9 cellular contexts compared by ENCODE assay signal in the genomic region with DNA sequence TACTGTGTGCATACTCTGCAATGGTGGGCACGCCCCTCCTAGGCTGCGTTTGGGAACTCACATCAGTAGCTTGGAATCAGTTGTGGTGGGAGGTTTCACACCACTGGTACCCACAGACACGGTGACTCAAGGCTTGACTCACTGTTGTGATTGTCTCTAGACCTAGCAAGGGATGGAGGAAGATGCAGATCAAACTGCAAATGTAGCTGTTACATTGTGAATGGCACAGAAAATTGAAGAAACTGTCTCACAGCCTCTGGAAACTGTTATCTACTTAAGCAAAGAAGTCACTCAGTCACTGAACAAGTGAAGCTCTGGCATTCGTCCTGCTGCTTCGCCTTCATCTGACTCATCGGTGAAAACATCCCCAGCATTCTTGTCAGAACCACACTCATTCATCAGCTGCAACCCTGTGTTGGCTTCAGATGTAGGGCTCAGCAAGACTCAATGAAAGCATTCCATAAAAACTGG. TPM values are rescaled to one million over a fixed set of nuclear protein-coding genes. Genes with fewer than 3 reads are reported as not detected.
DNase-seq lines count a peak whose midpoint lies in the region; ATAC-seq, FAIRE-seq and TF ChIP-seq lines count a peak whose summit lies in the region.
"Had no signal": no experiment of that assay in that cellular context is flagged by ENCODE, and none has a peak within 500 bp of the region (broad histone marks: within the 10 kb centered on the region; RNA-seq: fewer than 3 reads in every experiment).

No MANE protein-coding gene starts in this region.

- TF ChIP-seq CTCF in endothelial cell of umbilical vein (IDR thresholded peaks at IDR 0.05; ENCODE audit: extremely low read depth in 1 of 2, insufficient read depth in 1 of 2, low read depth in 1 of 2, low read length in 2 of 2): no peak
- TF ChIP-seq CTCF in suprapubic skin (IDR thresholded peaks at IDR 0.05): no peak

- peaks cover 0 to 7% of the 10 kb centered on the region in 2 experiments for H3K36me3 ChIP-seq in endothelial cell of umbilical vein (ENCODE audit: control insufficient read depth in 2 of 2, extremely low read depth in 1 of 2, insufficient read depth in 2 of 2, low read length in 2 of 2)
- peaks cover 5% of the 10 kb centered on the region for H3K36me3 ChIP-seq in suprapubic skin

- H3K79me2 ChIP-seq in endothelial cell of umbilical vein (ENCODE audit: control insufficient read depth, insufficient read depth, low read length): no peaks in the 10 kb centered on the region

- H3K9me3 Mint-ChIP-seq in activated CD4-positive, alpha-beta memory T cell treated with anti-CD3 and anti-CD28 coated beads, Interleukin-2, amount 10 ng/mL, durations not matched to agents 7 days and 5 days: no peaks in the 10 kb centered on the region
- H3K9me3 Mint-ChIP-seq: IgD-negative memory B cell had no signal

- H3K4me1 Mint-ChIP-seq in activated CD4-positive, alpha-beta memory T cell treated with anti-CD3 and anti-CD28 coated beads, Interleukin-2, amount 10 ng/mL, durations not matched to agents 7 days and 5 days: peaks cover 75% of the 10 kb centered on the region

- peak overlapping the region; percentile 50 for H3K4me3 Mint-ChIP-seq in activated CD4-positive, alpha-beta memory T cell treated with anti-CD3 and anti-CD28 coated beads, Interleukin-2, amount 10 ng/mL, durations not matched to agents 7 days and 5 days
- H3K4me3 Mint-ChIP-seq: IgD-negative memory B cell had no signal

- peaks cover 39% of the 10 kb centered on the region for H3K36me3 Mint-ChIP-seq in activated CD4-positive, alpha-beta memory T cell treated with anti-CD3 and anti-CD28 coated beads, Interleukin-2, amount 10 ng/mL, durations not matched to agents 7 days and 5 days (ENCODE audit: low read depth)
- H3K36me3 Mint-ChIP-seq: IgD-negative memory B cell had no signal

- no peak overlapping the region for H3K4me3 ChIP-seq in endothelial cell of umbilical vein (replicated peaks in 1 of 3; ENCODE audit: insufficient read depth in 1 of 3, low read depth in 1 of 3, low read length in 3 of 3)
- H3K4me3 ChIP-seq in suprapubic skin: no peak overlapping the region

- ATAC-seq in left colon: no peak

- TF ChIP-seq POLR2A in endothelial cell of umbilical vein (IDR thresholded peaks at IDR 0.05; ENCODE audit: low read depth, low read length) (no peak), suprapubic skin (IDR thresholded peaks at IDR 0.05) (no peak)

- peak; percentile 64 for FAIRE-seq in endothelial cell of umbilical vein (lab: Jason Lieb, UNC)

- POLR2A ChIA-PET in activated CD4-positive, alpha-beta memory T cell treated with anti-CD3 and anti-CD28 coated beads, Interleukin-2, amount 10 ng/mL, durations not matched to agents 7 days and 5 days (lab: Charles Lee): interaction anchor here (0.9 to 1.4 kb wide), 10 partner anchors 13 to 150 kb away, joined by 3 to 5 read pairs (median 3); partner anchors contain the start of gene POFUT2
- POLR2A ChIA-PET in endothelial cell of umbilical vein (lab: Charles Lee): no interaction called here

- no peak overlapping the region for H2AFZ ChIP-seq in endothelial cell of umbilical vein (ENCODE audit: low read depth, low read length)

- no peaks in the 10 kb centered on the region for H3K9me3 ChIP-seq in endothelial cell of umbilical vein (replicated peaks; ENCODE audit: control insufficient read depth, insufficient read depth, low read length)
- no peaks in the 10 kb centered on the region for H3K9me3 ChIP-seq in suprapubic skin

- peaks cover 10% of the 10 kb centered on the region for H3K27me3 Mint-ChIP-seq in activated CD4-positive, alpha-beta memory T cell treated with anti-CD3 and anti-CD28 coated beads, Interleukin-2, amount 10 ng/mL, durations not matched to agents 7 days and 5 days
- H3K27me3 Mint-ChIP-seq: IgD-negative memory B cell had no signal

- peaks cover 3% of the 10 kb centered on the region in 2 experiments for H3K27me3 ChIP-seq in endothelial cell of umbilical vein (ENCODE audit: control insufficient read depth in 2 of 2, insufficient read depth in 2 of 2, low read length in 2 of 2)
- H3K27me3 ChIP-seq in suprapubic skin: peaks cover 5% of the 10 kb centered on the region

- dilution Hi-C loops in endothelial cell of umbilical vein (cut with MboI; ENCODE audit: extremely low pct_ligation_motif_present, low sequenced_read_pairs): no loop called here

- TF ChIP-seq EP300 in suprapubic skin (IDR thresholded peaks at IDR 0.05): no peak

- no peaks in the 10 kb centered on the region for H3K9me1 ChIP-seq in endothelial cell of umbilical vein (replicated peaks; ENCODE audit: control insufficient read depth, extremely low read depth, insufficient read depth, low read length)

- no peak overlapping the region for H3K4me2 ChIP-seq in endothelial cell of umbilical vein (ENCODE audit: insufficient read depth, low read length)

- H4K20me1 ChIP-seq in endothelial cell of umbilical vein (replicated peaks; ENCODE audit: control insufficient read depth, extremely low read depth, insufficient read depth, low read length): no peaks in the 10 kb centered on the region

- H3K27ac ChIP-seq in endothelial cell of umbilical vein (ENCODE audit: insufficient read depth, low read depth, low read length): no peak overlapping the region
- no peak overlapping the region for H3K27ac ChIP-seq in suprapubic skin

- CTCF ChIA-PET in activated CD4-positive, alpha-beta memory T cell treated with anti-CD3 and anti-CD28 coated beads, Interleukin-2, amount 10 ng/mL, durations not matched to agents 7 days and 5 days (lab: Charles Lee): interaction anchor here (1.4 to 2.8 kb wide), 3 partner anchors 76 to 91 kb away, joined by 6 to 12 read pairs (median 8); no protein-coding TSS in a partner anchor
- CTCF ChIA-PET in endothelial cell of umbilical vein (lab: Charles Lee): interaction anchor here (0.9 to 1.3 kb wide), 5 partner anchors 9 to 90 kb away, joined by 3 to 6 read pairs (median 4); partner anchors contain the start of gene POFUT2

- H3K4me1 ChIP-seq in endothelial cell of umbilical vein (ENCODE audit: control insufficient read depth, extremely low read depth, insufficient read depth, low read length) (no peaks in the 10 kb centered on the region), suprapubic skin (no peaks in the 10 kb centered on the region)

- no TSS peak for BruUV-seq in endothelial cell of umbilical vein (replicated peaks; lab: Mats Ljungman, UMichigan)

- intact Hi-C loops in endothelial cell of umbilical vein (cut with micrococcal nuclease) (no loop called here), left colon (cut with DNase I, micrococcal nuclease) (no loop called here)

- peak overlapping the region; percentile 85 for H3K27ac Mint-ChIP-seq in activated CD4-positive, alpha-beta memory T cell treated with anti-CD3 and anti-CD28 coated beads, Interleukin-2, amount 10 ng/mL, durations not matched to agents 7 days and 5 days

- WGBS in suprapubic skin: 12% methylated on average over 6 of the region's 6 CpGs

- no peak overlapping the region for H3K9ac ChIP-seq in endothelial cell of umbilical vein (replicated peaks; ENCODE audit: extremely low read depth, insufficient read depth, low read length)

- DNase-seq in HPDE6-E6E7 (ENCODE audit: extremely low spot score) (peak; percentile 51), endothelial cell of umbilical vein (ENCODE audit: low read depth, low spot score) (peak; percentile 18), left colon (no peak), NCI-H2171 (lab: John Stamatoyannopoulos, UW) (no peak), midbrain (lab: John Stamatoyannopoulos, UW) (no peak), suprapubic skin (ENCODE audit: low spot score in 2 of 2) (no peak)
- peak; percentile 90 for DNase-seq in activated CD4-positive, alpha-beta memory T cell treated with anti-CD3 and anti-CD28 coated beads, Interleukin-2, amount 10 ng/mL, durations not matched to agents 7 days and 5 days
- peak; percentile 87 for DNase-seq in stimulated activated CD4-positive, alpha-beta T cell treated with anti-CD3 and anti-CD28 coated beads, Interleukin-15, amount 100 ng/mL, for 24 hours

TF ChIP-seq in endothelial cell of umbilical vein, 7 proteins besides CTCF, POLR2A, EP300 and RAD21:
- peak; percentile 40 for TF ChIP-seq FOS (IDR thresholded peaks at IDR 0.05; ENCODE audit: borderline replicate concordance, insufficient read depth, low read length)
- no peak for TF ChIP-seq JUN (IDR thresholded peaks at IDR 0.05; ENCODE audit: borderline replicate concordance, insufficient read depth, insufficient read length, low read depth)
- no peak for TF ChIP-seq POLR2AphosphoS5 (IDR thresholded peaks at IDR 0.05; ENCODE audit: insufficient read depth, low read depth, low read length)
- TF ChIP-seq MYC (IDR thresholded peaks at IDR 0.05; ENCODE audit: low read depth, low read length): no peak
- no peak for TF ChIP-seq MAX (IDR thresholded peaks at IDR 0.05; ENCODE audit: insufficient read depth, insufficient read length)
- no peak for TF ChIP-seq GATA2 (IDR thresholded peaks at IDR 0.05; ENCODE audit: insufficient read depth, insufficient read length, low read depth, low read length)
- no peak for TF ChIP-seq EZH2 (IDR thresholded peaks at IDR 0.05; ENCODE audit: borderline replicate concordance, low read depth, low read length, severe bottlenecking)

RNA-seq across cellular contexts. Expression of gene POFUT2, which starts 59.5 kb away (rescaled TPM):
- total RNA-seq in activated CD4-positive, alpha-beta memory T cell treated with anti-CD3 and anti-CD28 coated beads, Interleukin-2, amount 10 ng/mL, durations not matched to agents 7 days and 5 days: 10 to 100 TPM; 23.5 to 25.1 TPM
- total RNA-seq in endothelial cell of umbilical vein: 47.5 and 48.9 TPM in 2 replicates
- polyA plus RNA-seq in endothelial cell of umbilical vein: 29.6 and 30.7 TPM in 2 replicates
- 23.4 and 24.8 TPM in 2 replicates for polyA plus RNA-seq in endothelial cell of umbilical vein (2011; cell fraction: cytosol; rRNA removed)
- polyA plus RNA-seq in endothelial cell of umbilical vein (2011; cell fraction: nucleus; rRNA removed): 111 and 122 TPM in 2 replicates
- 34.1 and 48.5 TPM in 2 replicates for polyA plus RNA-seq in endothelial cell of umbilical vein (2012)
- polyA minus RNA-seq in endothelial cell of umbilical vein: 22.6 and 24.2 TPM in 2 replicates
- polyA minus RNA-seq in endothelial cell of umbilical vein (2011; cell fraction: cytosol; rRNA and poly(A)+ RNA removed): 1.6 TPM
- 33.7 and 49.5 TPM in 2 replicates for polyA minus RNA-seq in endothelial cell of umbilical vein (2011; cell fraction: nucleus; rRNA and poly(A)+ RNA removed)
- total RNA-seq in left colon: 10 to 100 TPM; 21.7 to 26.1 TPM
- total RNA-seq in suprapubic skin: 10 to 100 TPM; 10.7 to 46.9 (median 20.0) TPM

Comparison
In these comparisons a context has a peak if more than half of its experiments do, and no peak if none do; other contexts are left out.
1. DNase-seq: peak in HPDE6-E6E7 (single experiment), activated CD4-positive, alpha-beta memory T cell treated with anti-CD3 and anti-CD28 coated beads, Interleukin-2, amount 10 ng/mL, durations not matched to agents 7 days and 5 days (single experiment), endothelial cell of umbilical vein (single experiment) and stimulated activated CD4-positive, alpha-beta T cell treated with anti-CD3 and anti-CD28 coated beads, Interleukin-15, amount 100 ng/mL, for 24 hours (single experiment); none in left colon (0 of 2), NCI-H2171 (single experiment), midbrain (single experiment) and suprapubic skin (0 of 2).